ENCODE assay signal across 8 cellular contexts in genomic region chr3:123723527-123724168, GRCh38.
DNase-seq lines count a peak whose midpoint lies in the region; ATAC-seq lines count a peak whose summit lies in the region.

No MANE protein-coding gene starts in this region.

- no peaks in the 10 kb centered on the region for H4K20me1 ChIP-seq in GM23248 (ENCODE audit: insufficient read depth)

- peaks cover 2% of the 10 kb centered on the region; the same call in 1 of the 2 replicates for H3K36me3 ChIP-seq in GM23248 (ENCODE audit: low read depth)

- ATAC-seq in GM18498 (IDR thresholded peaks at IDR 0.05; ENCODE audit: unreplicated experiment) = no peak

- no peaks in the 10 kb centered on the region for H3K9me2 ChIP-seq in GM23248 (ENCODE audit: insufficient read depth)

- peak; percentile 95 for DNase-seq in COLO829 (ENCODE audit: low spot score)
- peak; percentile 86 for DNase-seq in GM23248
- DNase-seq in NCI-H2029 (lab: John Stamatoyannopoulos, UW) = peak; percentile 51
- peak; percentile 47 for DNase-seq in T1000 (lab: John Stamatoyannopoulos, UW)
- DNase-seq in caudate nucleus (lab: John Stamatoyannopoulos, UW) = peak in 48 of 61 donors; percentile 5 to 83 (median 40)
- DNase-seq in kidney tubule cell (ENCODE audit: low spot score) = peak; percentile 78
- DNase-seq in stimulated activated CD4-positive, alpha-beta T cell treated with anti-CD3 and anti-CD28 coated beads, TNF-alpha, amount 100 ng/mL, for 4 hours (ENCODE audit: low read depth in 3 of 3) = peak in 2 of 3 experiments; percentile 5 to 14

- H3K79me2 ChIP-seq in GM23248 (ENCODE audit: insufficient read depth) = peaks cover 3% of the 10 kb centered on the region; the same call in 1 of the 2 replicates

- WGBS in GM23248 (ENCODE audit: low coverage in 1 of 2, low lambda C conversion rate in 2 of 2, missing lambda C conversion rate in 2 of 2), 2 experiments = 10 to 12% methylated on average over 9 of the region's 9 CpGs

- H3F3A ChIP-seq in GM23248 (ENCODE audit: insufficient read depth) = peaks cover 33% of the 10 kb centered on the region; the same call in 1 of the 2 replicates

- no peak overlapping the region for H3K4me3 ChIP-seq in GM23248

- H3K4me2 ChIP-seq in GM23248 (ENCODE audit: unreplicated experiment) = no peak overlapping the region

- H3K27ac ChIP-seq in GM23248 (peak overlapping the region; percentile 4; the same call in 1 of the 2 replicates), caudate nucleus (ENCODE audit: low read depth, low read length) (no peak overlapping the region)

- H2AFZ ChIP-seq in GM23248 = no peak overlapping the region

- no peaks in the 10 kb centered on the region for H3K27me3 ChIP-seq in GM23248 (replicated peaks; ENCODE audit: insufficient read depth)

- H3K9me3 ChIP-seq in GM23248 (ENCODE audit: low read depth) = no peaks in the 10 kb centered on the region

- H3K4me1 ChIP-seq in GM23248 (ENCODE audit: insufficient read depth) = peaks cover 30% of the 10 kb centered on the region

- in situ Hi-C loops in GM23248 (cut with MboI) = no loop called here

- no peak overlapping the region; the same call in 1 of the 2 replicates for H3K9ac ChIP-seq in GM23248

Comparison
In these comparisons a context has a peak if more than half of its experiments do, and no peak if none do; other contexts are left out.
1. DNase-seq: peak in every context shown above with its lines; median percentile 95 in COLO829; 86 in GM23248; 78 in kidney tubule cell; 51 in NCI-H2029; 47 in T1000; 40 in caudate nucleus; 10 in stimulated activated CD4-positive, alpha-beta T cell treated with anti-CD3 and anti-CD28 coated beads, TNF-alpha, amount 100 ng/mL, for 4 hours.